In the genomic region with DNA sequence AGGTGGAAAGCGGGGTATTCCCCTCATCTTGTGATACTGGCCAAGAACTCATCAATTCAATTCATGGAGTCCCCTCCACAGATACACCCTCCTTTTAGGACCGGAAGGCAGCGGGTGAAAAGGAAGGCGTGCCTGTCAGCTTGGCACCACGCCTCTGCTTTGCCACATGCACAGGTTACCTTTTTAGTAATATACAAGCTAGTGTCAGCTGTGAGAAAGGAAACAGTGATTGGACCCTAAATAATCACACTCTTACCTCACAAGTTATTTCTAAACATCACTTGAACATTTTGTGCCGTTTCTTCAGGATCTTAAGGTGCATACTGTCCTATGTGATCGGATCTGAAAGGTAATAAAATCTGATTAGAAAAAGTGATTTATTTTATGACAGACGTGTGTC, we compare ENCODE assay signal across 12 cellular contexts. TPM values are rescaled to one million over a fixed set of nuclear protein-coding genes. Genes with fewer than 3 reads are reported as not detected.
DNase-seq lines count a peak whose midpoint lies in the region; FAIRE-seq and TF ChIP-seq lines count a peak whose summit lies in the region.
"Had no signal": no experiment of that assay in that cellular context is flagged by ENCODE, and none has a peak within 500 bp of the region (broad histone marks: within the 10 kb centered on the region; RNA-seq: fewer than 3 reads in every experiment).

No MANE protein-coding gene starts in this region.

- WGBS in GM23248 (ENCODE audit: low coverage in 1 of 2, low lambda C conversion rate in 2 of 2, missing lambda C conversion rate in 2 of 2), 2 experiments, result 93 to 97% methylated on average over 8 of the region's 8 CpGs

- H3K79me2 ChIP-seq in GM23248 (ENCODE audit: insufficient read depth) (peaks cover 92% of the 10 kb centered on the region), osteoblast (ENCODE audit: insufficient read depth, low read length) (peaks cover 87% of the 10 kb centered on the region)

- H4K20me1 ChIP-seq in GM23248 (ENCODE audit: insufficient read depth) (no peaks in the 10 kb centered on the region), osteoblast (ENCODE audit: insufficient read depth, low read length) (no peaks in the 10 kb centered on the region)

- H3K4me1 ChIP-seq in GM23248 (ENCODE audit: insufficient read depth) (peaks cover 48% of the 10 kb centered on the region), colonic mucosa (peaks cover 40% of the 10 kb centered on the region), osteoblast (ENCODE audit: insufficient read depth, low read length) (peaks cover 43% of the 10 kb centered on the region)

- no peaks in the 10 kb centered on the region for H3K36me3 ChIP-seq in GM23248 (ENCODE audit: low read depth)
- H3K36me3 ChIP-seq in colonic mucosa, result no peaks in the 10 kb centered on the region
- peaks cover 36% of the 10 kb centered on the region for H3K36me3 ChIP-seq in osteoblast (ENCODE audit: insufficient read depth, low read length)

- H3K27ac ChIP-seq in AG04450 (ENCODE audit: low read depth, low read length) (peak overlapping the region; percentile 100), GM23248 (peak overlapping the region; percentile 97), colonic mucosa (peak overlapping the region; percentile 84), osteoblast (ENCODE audit: low read depth, low read length) (peak overlapping the region; percentile 93)

- no peak overlapping the region for H2AFZ ChIP-seq in GM23248
- no peak overlapping the region for H2AFZ ChIP-seq in osteoblast (ENCODE audit: low read length)

- no peak for TF ChIP-seq CTCF in AG04450 (IDR thresholded peaks at IDR 0.05; ENCODE audit: low read depth, low read length)
- no peak for TF ChIP-seq CTCF in colonic mucosa (IDR thresholded peaks at IDR 0.05)
- TF ChIP-seq CTCF in osteoblast (IDR thresholded peaks at IDR 0.05; ENCODE audit: extremely low read depth, low read depth, low read length), result no peak

- H3K27me3 ChIP-seq in AG04450 (ENCODE audit: control insufficient read depth, insufficient read depth, low read length), result no peaks in the 10 kb centered on the region
- H3K27me3 ChIP-seq in GM23248 (replicated peaks; ENCODE audit: insufficient read depth), result no peaks in the 10 kb centered on the region
- H3K27me3 ChIP-seq in colonic mucosa, result no peaks in the 10 kb centered on the region
- H3K27me3 ChIP-seq in osteoblast (ENCODE audit: insufficient read depth, low read length), result no peaks in the 10 kb centered on the region

- no peaks in the 10 kb centered on the region; the same call in 1 of the 2 replicates for H3K9me3 ChIP-seq in AG04450 (ENCODE audit: control insufficient read depth, insufficient read depth, low read length)
- no peaks in the 10 kb centered on the region for H3K9me3 ChIP-seq in GM23248 (ENCODE audit: low read depth)
- H3K9me3 ChIP-seq in colonic mucosa, result no peaks in the 10 kb centered on the region
- no peaks in the 10 kb centered on the region for H3K9me3 ChIP-seq in osteoblast (ENCODE audit: low read depth, low read length)

- POLR2A ChIA-PET in AG04450 (lab: Yijun Ruan, JAX), result interaction anchor here (1.0 to 1.6 kb wide), 3 partner anchors 9 to 43 kb away, joined by 3 to 27 read pairs (median 12); a partner anchor contains a TSS

- in situ Hi-C loops in GM23248 (cut with MboI), result no loop called here
- in situ Hi-C loops in G401 (cut with HindIII; ENCODE audit: low sequenced_read_pairs), result no loop called here

- no peaks in the 10 kb centered on the region for H3K9me2 ChIP-seq in GM23248 (ENCODE audit: insufficient read depth)

- H3F3A ChIP-seq in GM23248 (ENCODE audit: insufficient read depth), result peaks cover 47% of the 10 kb centered on the region

- CTCF ChIA-PET in AG04450 (lab: Charles Lee), result interaction anchor here (0.9 kb wide), 1 partner anchor 31 kb away, joined by 3 read pairs; no protein-coding TSS in a partner anchor

- H3K9ac ChIP-seq in GM23248 (peak overlapping the region; percentile 77; the same call in 1 of the 2 replicates), colonic mucosa (ENCODE audit: low read depth in 2 of 2, low read length in 2 of 2) (peak overlapping the region in 1 of 2 donors; percentile 61)

- DNase-seq in AG04450 (ENCODE audit: low read depth, low spot score) (no peak), GM23248 (no peak), colonic mucosa (no peak), osteoblast (ENCODE audit: insufficient read length, low spot score, missing footprints) (no peak), RPMI8226 (no peak), G401 (ENCODE audit: low spot score) (no peak), HTR-8/SVneo (ENCODE audit: insufficient read length, low spot score) (no peak), HuH-7.5 (ENCODE audit: low spot score) (no peak)
- DNase-seq: activated T-cell treated with anti-CD3 and anti-CD28 coated beads, Interleukin-2, amount 50 U/mL, for 1 hour; hippocampal formation; NCI-H1417; stimulated activated naive CD8-positive, alpha-beta T cell treated with anti-CD3 and anti-CD28 coated beads, Interleukin-15, amount 100 ng/mL, for 72 hours had no signal

- H3K4me3 ChIP-seq in AG04450 (ENCODE audit: low read depth, low read length) (no peak overlapping the region), GM23248 (no peak overlapping the region), colonic mucosa (no peak overlapping the region), osteoblast (ENCODE audit: insufficient read depth, low read length) (no peak overlapping the region)

- H3K4me2 ChIP-seq in GM23248 (ENCODE audit: unreplicated experiment), result no peak overlapping the region
- no peak overlapping the region for H3K4me2 ChIP-seq in osteoblast (ENCODE audit: insufficient read depth, low read length)

- intact Hi-C loops in colonic mucosa (cut with DNase I), result no loop called here

- FAIRE-seq in HTR-8/SVneo (lab: Jason Lieb, UNC), result no peak

RNA-seq across cellular contexts. Expression of a gene that starts 15.7 kb away (rescaled TPM):
- polyA plus RNA-seq in AG04450 (2011; rRNA removed) (136 and 150 TPM in 2 replicates), GM23248 (2016; fragmentation: Nextera tagmentation; extraction: Ambion mirVana) (39.3 and 39.9 TPM in 2 replicates)
- polyA minus RNA-seq in AG04450 (2011; rRNA and poly(A)+ RNA removed), result 117 and 131 TPM in 2 replicates
- total RNA-seq in GM23248 (2014; rRNA removed; shearing (Covaris generic)), result 71.8 and 95.2 TPM in 2 replicates
- total RNA-seq in colonic mucosa (10 to 100 TPM; 55.1 to 67.8 TPM), osteoblast (134 and 139 TPM in 2 replicates)
- 32.9 and 46.2 TPM in 2 replicates for total RNA-seq in G401 (2014; rRNA removed; shearing (Covaris generic))

RNA-seq across cellular contexts. Expression of a gene that starts 31.9 kb away (rescaled TPM):
- polyA plus RNA-seq in AG04450 (2011; rRNA removed) (10.0 and 10.1 TPM in 2 replicates), GM23248 (2016; fragmentation: Nextera tagmentation; extraction: Ambion mirVana) (5.4 and 5.8 TPM in 2 replicates)
- polyA minus RNA-seq in AG04450 (2011; rRNA and poly(A)+ RNA removed), result 26.9 and 30.0 TPM in 2 replicates
- total RNA-seq in GM23248 (2014; rRNA removed; shearing (Covaris generic)), result 5.3 and 7.6 TPM in 2 replicates
- total RNA-seq in colonic mucosa (10 to 100 TPM; 17.7 to 22.8 TPM), osteoblast (34.5 and 35.1 TPM in 2 replicates)
- total RNA-seq in G401 (2014; rRNA removed; shearing (Covaris generic)), result 5.5 and 10.5 TPM in 2 replicates
